7 cellular contexts compared by ENCODE assay signal in the genomic region with DNA sequence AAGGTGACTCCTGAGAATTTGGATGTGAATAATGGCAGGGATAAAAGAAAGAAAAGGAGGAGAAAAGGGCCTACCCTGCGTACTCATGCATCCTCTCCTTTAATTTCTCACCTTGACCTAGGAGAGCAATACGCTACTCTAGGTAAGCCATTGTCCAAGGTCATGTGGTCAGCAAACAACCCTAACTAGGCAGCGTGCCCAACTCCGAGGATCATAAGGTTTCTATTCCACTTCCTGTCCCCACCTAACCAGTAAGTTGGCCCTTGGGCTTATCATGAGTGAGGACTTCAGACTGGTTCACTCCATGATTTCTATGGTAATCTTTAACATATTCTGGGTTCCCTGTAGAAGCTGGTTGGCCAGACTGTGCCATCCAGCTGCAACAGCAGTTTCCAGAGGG.
"Had no signal": no experiment of that assay in that cellular context is flagged by ENCODE, and none has a peak within 500 bp of the region (broad histone marks: within the 10 kb centered on the region; RNA-seq: fewer than 3 reads in every experiment).

No MANE protein-coding gene starts in this region.

- H3K4me1 Mint-ChIP-seq: IgD-negative memory B cell had no signal

- DNase-seq: GM23248, GOT3, H7, HCEC 1CT had no signal

- H3K27ac Mint-ChIP-seq: IgD-negative memory B cell had no signal

- H3K4me3 ChIP-seq: GM23248 had no signal

- H3K9me3 Mint-ChIP-seq: IgD-negative memory B cell had no signal

- H2AFZ ChIP-seq: GM23248 had no signal

- ATAC-seq: HepG2 had no signal

- H3K9ac ChIP-seq: GM23248 had no signal

- H3K4me3 Mint-ChIP-seq: IgD-negative memory B cell had no signal

- H3K27ac ChIP-seq: GM23248, HL-60 had no signal

- H3K36me3 Mint-ChIP-seq: IgD-negative memory B cell had no signal
